In the genomic region with DNA sequence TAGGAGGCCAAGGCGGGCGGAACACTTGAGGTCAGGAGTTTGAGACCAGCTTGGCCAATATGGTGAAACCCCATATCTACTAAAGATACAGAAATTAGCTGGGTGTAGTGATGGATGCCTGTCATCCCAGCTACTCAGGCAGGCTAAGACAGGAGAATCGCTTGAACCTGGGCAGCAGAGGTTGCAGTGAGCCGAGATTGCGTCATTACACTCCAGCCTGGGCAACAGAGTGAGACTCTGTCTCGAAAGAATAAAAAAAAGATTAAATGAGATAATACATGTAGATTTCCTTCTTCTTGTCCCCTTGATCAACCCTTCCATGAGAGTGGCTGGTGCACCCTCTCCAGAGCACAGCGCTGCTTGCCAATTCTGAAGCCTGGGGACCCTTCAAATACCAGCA, we compare ENCODE assay signal across 25 cellular contexts.
"Had no signal": no experiment of that assay in that cellular context is flagged by ENCODE, and none has a peak within 500 bp of the region (broad histone marks: within the 10 kb centered on the region; RNA-seq: fewer than 3 reads in every experiment).

No MANE protein-coding gene starts in this region.

- H3K27ac ChIP-seq: colonic mucosa, epithelial cell of prostate, esophagus squamous epithelium, gastrocnemius medialis, heart right ventricle, left lung, lower lobe of right lung had no signal

- H3K4me3 ChIP-seq: colonic mucosa, esophagus squamous epithelium, gastrocnemius medialis, heart right ventricle, left lung, lower lobe of right lung, mucosa of descending colon had no signal

- H3K9me3 ChIP-seq: colonic mucosa, esophagus squamous epithelium, gastrocnemius medialis, left lung, lower lobe of right lung, mucosa of descending colon had no signal

- FAIRE-seq: endometrium, islet of Langerhans, keratinocyte had no signal

- ATAC-seq: effector memory CD8-positive, alpha-beta T cell; esophagus mucosa; gastrocnemius medialis; heart right ventricle; left cardiac atrium; left lung; left ventricle myocardium superior; lower lobe of right lung; mucosa of descending colon had no signal

- DNase-seq: colonic mucosa; cortex of kidney; effector CD8-positive, alpha-beta T cell; effector memory CD8-positive, alpha-beta T cell; endodermal cell; erythroblast; esophagus squamous epithelium; foreskin fibroblast; foreskin melanocyte; gastrocnemius medialis; glutamatergic neuron; head of caudate nucleus; heart right ventricle; hippocampal formation; left cardiac atrium; left ventricle myocardium superior; lower lobe of right lung; mesenchymal stem cell had no signal

- H3K27me3 ChIP-seq: colonic mucosa, gastrocnemius medialis, left lung had no signal

- H3K4me1 ChIP-seq: colonic mucosa, gastrocnemius medialis had no signal

- H3K36me3 ChIP-seq: colonic mucosa, esophagus squamous epithelium, gastrocnemius medialis, heart right ventricle, left lung, lower lobe of right lung had no signal
